Comparison of ENCODE assay signal across 2 cellular contexts in the genomic region with DNA sequence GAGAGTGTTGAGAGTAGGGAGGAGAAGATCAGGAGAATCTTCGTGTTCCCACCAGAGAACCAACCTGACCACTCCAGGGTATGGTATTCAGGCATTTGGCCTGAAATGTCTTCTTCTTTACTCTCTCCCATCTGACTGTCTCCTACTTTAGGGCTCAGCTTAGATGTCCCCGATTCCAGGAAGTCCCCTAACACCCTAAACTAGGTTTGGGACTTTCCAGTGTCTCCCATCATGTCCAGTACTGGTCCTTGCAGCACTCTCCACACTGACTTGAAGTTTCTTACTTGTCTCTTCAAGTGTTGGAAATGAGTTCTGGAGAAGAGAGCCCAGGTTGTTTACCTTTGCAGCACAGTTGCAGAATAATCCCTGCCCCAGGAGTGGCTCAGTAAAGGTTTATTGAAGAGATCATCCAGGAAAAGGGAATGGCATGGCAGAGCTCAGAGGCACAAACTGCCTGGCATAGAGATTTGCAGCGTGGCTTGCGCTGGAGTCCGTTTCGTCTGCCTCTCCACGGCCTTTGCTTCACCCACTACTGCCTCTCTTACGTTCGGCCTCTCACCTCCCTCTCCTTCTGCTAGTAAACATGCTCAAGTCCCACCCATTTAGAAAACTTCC.
TF ChIP-seq lines count a peak whose summit lies in the region.

No MANE protein-coding gene starts in this region.

TF ChIP-seq in HEK293, 187 proteins besides CTCF, POLR2A, EP300 and RAD21:
- TF ChIP-seq, protein P1, sequence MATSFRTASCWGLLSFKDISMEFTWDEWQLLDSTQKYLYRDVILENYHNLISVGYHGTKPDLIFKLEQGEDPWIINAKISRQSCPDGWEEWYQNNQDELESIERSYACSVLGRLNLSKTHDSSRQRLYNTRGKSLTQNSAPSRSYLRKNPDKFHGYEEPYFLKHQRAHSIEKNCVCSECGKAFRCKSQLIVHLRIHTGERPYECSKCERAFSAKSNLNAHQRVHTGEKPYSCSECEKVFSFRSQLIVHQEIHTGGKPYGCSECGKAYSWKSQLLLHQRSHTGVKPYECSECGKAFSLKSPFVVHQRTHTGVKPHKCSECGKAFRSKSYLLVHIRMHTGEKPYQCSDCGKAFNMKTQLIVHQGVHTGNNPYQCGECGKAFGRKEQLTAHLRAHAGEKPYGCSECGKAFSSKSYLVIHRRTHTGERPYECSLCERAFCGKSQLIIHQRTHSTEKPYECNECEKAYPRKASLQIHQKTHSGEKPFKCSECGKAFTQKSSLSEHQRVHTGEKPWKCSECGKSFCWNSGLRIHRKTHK (tag by site-specific recombination; IDR thresholded peaks at IDR 0.05): no peak
- TF ChIP-seq, protein P2, sequence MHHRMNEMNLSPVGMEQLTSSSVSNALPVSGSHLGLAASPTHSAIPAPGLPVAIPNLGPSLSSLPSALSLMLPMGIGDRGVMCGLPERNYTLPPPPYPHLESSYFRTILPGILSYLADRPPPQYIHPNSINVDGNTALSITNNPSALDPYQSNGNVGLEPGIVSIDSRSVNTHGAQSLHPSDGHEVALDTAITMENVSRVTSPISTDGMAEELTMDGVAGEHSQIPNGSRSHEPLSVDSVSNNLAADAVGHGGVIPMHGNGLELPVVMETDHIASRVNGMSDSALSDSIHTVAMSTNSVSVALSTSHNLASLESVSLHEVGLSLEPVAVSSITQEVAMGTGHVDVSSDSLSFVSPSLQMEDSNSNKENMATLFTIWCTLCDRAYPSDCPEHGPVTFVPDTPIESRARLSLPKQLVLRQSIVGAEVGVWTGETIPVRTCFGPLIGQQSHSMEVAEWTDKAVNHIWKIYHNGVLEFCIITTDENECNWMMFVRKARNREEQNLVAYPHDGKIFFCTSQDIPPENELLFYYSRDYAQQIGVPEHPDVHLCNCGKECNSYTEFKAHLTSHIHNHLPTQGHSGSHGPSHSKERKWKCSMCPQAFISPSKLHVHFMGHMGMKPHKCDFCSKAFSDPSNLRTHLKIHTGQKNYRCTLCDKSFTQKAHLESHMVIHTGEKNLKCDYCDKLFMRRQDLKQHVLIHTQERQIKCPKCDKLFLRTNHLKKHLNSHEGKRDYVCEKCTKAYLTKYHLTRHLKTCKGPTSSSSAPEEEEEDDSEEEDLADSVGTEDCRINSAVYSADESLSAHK (tag by site-specific recombination; IDR thresholded peaks at IDR 0.05): no peak
- no peak for TF ChIP-seq ZNF132 (tag by site-specific recombination; IDR thresholded peaks at IDR 0.05; ENCODE audit: borderline replicate concordance)
- no peak for TF ChIP-seq ZBTB17 (tag by site-specific recombination; IDR thresholded peaks at IDR 0.05)
- TF ChIP-seq, protein P3, sequence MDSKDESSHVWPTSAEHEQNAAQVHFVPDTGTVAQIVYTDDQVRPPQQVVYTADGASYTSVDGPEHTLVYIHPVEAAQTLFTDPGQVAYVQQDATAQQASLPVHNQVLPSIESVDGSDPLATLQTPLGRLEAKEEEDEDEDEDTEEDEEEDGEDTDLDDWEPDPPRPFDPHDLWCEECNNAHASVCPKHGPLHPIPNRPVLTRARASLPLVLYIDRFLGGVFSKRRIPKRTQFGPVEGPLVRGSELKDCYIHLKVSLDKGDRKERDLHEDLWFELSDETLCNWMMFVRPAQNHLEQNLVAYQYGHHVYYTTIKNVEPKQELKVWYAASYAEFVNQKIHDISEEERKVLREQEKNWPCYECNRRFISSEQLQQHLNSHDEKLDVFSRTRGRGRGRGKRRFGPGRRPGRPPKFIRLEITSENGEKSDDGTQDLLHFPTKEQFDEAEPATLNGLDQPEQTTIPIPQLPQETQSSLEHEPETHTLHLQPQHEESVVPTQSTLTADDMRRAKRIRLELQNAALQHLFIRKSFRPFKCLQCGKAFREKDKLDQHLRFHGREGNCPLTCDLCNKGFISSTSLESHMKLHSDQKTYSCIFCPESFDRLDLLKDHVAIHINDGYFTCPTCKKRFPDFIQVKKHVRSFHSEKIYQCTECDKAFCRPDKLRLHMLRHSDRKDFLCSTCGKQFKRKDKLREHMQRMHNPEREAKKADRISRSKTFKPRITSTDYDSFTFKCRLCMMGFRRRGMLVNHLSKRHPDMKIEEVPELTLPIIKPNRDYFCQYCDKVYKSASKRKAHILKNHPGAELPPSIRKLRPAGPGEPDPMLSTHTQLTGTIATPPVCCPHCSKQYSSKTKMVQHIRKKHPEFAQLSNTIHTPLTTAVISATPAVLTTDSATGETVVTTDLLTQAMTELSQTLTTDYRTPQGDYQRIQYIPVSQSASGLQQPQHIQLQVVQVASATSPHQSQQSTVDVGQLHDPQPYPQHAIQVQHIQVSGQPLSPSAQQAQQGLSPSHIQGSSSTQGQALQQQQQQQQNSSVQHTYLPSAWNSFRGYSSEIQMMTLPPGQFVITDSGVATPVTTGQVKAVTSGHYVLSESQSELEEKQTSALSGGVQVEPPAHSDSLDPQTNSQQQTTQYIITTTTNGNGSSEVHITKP (tag by site-specific recombination; IDR thresholded peaks at IDR 0.05): 0 out of 2 replicates have a peak, but pooled peaks have one; percentile 25
- no peak for TF ChIP-seq GLI4 (tag by site-specific recombination; IDR thresholded peaks at IDR 0.05)
- TF ChIP-seq ZNF610 (tag by site-specific recombination; IDR thresholded peaks at IDR 0.05; ENCODE audit: borderline replicate concordance): no peak
TF ChIP-seq in HEK293: peak in this region for 1.

TF ChIP-seq in GM12878, 131 proteins besides CTCF, POLR2A, EP300 and RAD21 (continues in another document):
- TF ChIP-seq, protein P4, sequence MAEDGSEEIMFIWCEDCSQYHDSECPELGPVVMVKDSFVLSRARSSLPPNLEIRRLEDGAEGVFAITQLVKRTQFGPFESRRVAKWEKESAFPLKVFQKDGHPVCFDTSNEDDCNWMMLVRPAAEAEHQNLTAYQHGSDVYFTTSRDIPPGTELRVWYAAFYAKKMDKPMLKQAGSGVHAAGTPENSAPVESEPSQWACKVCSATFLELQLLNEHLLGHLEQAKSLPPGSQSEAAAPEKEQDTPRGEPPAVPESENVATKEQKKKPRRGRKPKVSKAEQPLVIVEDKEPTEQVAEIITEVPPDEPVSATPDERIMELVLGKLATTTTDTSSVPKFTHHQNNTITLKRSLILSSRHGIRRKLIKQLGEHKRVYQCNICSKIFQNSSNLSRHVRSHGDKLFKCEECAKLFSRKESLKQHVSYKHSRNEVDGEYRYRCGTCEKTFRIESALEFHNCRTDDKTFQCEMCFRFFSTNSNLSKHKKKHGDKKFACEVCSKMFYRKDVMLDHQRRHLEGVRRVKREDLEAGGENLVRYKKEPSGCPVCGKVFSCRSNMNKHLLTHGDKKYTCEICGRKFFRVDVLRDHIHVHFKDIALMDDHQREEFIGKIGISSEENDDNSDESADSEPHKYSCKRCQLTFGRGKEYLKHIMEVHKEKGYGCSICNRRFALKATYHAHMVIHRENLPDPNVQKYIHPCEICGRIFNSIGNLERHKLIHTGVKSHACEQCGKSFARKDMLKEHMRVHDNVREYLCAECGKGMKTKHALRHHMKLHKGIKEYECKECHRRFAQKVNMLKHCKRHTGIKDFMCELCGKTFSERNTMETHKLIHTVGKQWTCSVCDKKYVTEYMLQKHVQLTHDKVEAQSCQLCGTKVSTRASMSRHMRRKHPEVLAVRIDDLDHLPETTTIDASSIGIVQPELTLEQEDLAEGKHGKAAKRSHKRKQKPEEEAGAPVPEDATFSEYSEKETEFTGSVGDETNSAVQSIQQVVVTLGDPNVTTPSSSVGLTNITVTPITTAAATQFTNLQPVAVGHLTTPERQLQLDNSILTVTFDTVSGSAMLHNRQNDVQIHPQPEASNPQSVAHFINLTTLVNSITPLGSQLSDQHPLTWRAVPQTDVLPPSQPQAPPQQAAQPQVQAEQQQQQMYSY (CRISPR knock-in tag; IDR thresholded peaks at IDR 0.05): no peak
- TF ChIP-seq TARDBP (IDR thresholded peaks at IDR 0.05; ENCODE audit: borderline replicate concordance) (no peak), ZNF384 (IDR thresholded peaks at IDR 0.05; ENCODE audit: borderline replicate concordance, low read depth, low read length) (no peak), MEF2B (IDR thresholded peaks at IDR 0.05; ENCODE audit: partially characterized antibody, poor library complexity, severe bottlenecking) (no peak), CREB1 (IDR thresholded peaks at IDR 0.05; ENCODE audit: low read depth) (no peak), TBL1XR1 (IDR thresholded peaks at IDR 0.05; ENCODE audit: low read depth, low read length) (no peak), BMI1 (IDR thresholded peaks at IDR 0.05; ENCODE audit: borderline replicate concordance) (no peak), IKZF1 (conservative IDR thresholded peaks at IDR 0.05) (no peak), CHD2 (IDR thresholded peaks at IDR 0.05; ENCODE audit: borderline replicate concordance, low read depth, low read length) (no peak), MTA3 (IDR thresholded peaks at IDR 0.05; ENCODE audit: borderline replicate concordance, low read length) (no peak), NR2C2 (IDR thresholded peaks at IDR 0.05; ENCODE audit: borderline replicate concordance, control insufficient read depth, insufficient read length, low read depth) (no peak)
- TF ChIP-seq, protein P5, sequence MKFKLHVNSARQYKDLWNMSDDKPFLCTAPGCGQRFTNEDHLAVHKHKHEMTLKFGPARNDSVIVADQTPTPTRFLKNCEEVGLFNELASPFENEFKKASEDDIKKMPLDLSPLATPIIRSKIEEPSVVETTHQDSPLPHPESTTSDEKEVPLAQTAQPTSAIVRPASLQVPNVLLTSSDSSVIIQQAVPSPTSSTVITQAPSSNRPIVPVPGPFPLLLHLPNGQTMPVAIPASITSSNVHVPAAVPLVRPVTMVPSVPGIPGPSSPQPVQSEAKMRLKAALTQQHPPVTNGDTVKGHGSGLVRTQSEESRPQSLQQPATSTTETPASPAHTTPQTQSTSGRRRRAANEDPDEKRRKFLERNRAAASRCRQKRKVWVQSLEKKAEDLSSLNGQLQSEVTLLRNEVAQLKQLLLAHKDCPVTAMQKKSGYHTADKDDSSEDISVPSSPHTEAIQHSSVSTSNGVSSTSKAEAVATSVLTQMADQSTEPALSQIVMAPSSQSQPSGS (IDR thresholded peaks at IDR 0.05; ENCODE audit: low read length): no peak
- TF ChIP-seq, protein P6, sequence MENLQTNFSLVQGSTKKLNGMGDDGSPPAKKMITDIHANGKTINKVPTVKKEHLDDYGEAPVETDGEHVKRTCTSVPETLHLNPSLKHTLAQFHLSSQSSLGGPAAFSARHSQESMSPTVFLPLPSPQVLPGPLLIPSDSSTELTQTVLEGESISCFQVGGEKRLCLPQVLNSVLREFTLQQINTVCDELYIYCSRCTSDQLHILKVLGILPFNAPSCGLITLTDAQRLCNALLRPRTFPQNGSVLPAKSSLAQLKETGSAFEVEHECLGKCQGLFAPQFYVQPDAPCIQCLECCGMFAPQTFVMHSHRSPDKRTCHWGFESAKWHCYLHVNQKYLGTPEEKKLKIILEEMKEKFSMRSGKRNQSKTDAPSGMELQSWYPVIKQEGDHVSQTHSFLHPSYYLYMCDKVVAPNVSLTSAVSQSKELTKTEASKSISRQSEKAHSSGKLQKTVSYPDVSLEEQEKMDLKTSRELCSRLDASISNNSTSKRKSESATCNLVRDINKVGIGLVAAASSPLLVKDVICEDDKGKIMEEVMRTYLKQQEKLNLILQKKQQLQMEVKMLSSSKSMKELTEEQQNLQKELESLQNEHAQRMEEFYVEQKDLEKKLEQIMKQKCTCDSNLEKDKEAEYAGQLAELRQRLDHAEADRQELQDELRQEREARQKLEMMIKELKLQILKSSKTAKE (IDR thresholded peaks at IDR 0.05; ENCODE audit: low read depth, poor library complexity, severe bottlenecking): no peak
- TF ChIP-seq, protein P7, sequence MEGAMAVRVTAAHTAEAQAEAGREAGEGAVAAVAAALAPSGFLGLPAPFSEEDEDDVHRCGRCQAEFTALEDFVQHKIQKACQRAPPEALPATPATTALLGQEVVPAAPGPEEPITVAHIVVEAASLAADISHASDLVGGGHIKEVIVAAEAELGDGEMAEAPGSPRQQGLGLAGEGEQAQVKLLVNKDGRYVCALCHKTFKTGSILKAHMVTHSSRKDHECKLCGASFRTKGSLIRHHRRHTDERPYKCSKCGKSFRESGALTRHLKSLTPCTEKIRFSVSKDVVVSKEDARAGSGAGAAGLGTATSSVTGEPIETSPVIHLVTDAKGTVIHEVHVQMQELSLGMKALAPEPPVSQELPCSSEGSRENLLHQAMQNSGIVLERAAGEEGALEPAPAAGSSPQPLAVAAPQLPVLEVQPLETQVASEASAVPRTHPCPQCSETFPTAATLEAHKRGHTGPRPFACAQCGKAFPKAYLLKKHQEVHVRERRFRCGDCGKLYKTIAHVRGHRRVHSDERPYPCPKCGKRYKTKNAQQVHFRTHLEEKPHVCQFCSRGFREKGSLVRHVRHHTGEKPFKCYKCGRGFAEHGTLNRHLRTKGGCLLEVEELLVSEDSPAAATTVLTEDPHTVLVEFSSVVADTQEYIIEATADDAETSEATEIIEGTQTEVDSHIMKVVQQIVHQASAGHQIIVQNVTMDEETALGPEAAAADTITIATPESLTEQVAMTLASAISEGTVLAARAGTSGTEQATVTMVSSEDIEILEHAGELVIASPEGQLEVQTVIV (IDR thresholded peaks at IDR 0.05; ENCODE audit: borderline replicate concordance, partially characterized antibody): no peak
- TF ChIP-seq, protein P8, sequence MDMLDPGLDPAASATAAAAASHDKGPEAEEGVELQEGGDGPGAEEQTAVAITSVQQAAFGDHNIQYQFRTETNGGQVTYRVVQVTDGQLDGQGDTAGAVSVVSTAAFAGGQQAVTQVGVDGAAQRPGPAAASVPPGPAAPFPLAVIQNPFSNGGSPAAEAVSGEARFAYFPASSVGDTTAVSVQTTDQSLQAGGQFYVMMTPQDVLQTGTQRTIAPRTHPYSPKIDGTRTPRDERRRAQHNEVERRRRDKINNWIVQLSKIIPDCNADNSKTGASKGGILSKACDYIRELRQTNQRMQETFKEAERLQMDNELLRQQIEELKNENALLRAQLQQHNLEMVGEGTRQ (IDR thresholded peaks at IDR 0.05; ENCODE audit: borderline replicate concordance, low read depth, low read length): no peak
- TF ChIP-seq, protein P9, sequence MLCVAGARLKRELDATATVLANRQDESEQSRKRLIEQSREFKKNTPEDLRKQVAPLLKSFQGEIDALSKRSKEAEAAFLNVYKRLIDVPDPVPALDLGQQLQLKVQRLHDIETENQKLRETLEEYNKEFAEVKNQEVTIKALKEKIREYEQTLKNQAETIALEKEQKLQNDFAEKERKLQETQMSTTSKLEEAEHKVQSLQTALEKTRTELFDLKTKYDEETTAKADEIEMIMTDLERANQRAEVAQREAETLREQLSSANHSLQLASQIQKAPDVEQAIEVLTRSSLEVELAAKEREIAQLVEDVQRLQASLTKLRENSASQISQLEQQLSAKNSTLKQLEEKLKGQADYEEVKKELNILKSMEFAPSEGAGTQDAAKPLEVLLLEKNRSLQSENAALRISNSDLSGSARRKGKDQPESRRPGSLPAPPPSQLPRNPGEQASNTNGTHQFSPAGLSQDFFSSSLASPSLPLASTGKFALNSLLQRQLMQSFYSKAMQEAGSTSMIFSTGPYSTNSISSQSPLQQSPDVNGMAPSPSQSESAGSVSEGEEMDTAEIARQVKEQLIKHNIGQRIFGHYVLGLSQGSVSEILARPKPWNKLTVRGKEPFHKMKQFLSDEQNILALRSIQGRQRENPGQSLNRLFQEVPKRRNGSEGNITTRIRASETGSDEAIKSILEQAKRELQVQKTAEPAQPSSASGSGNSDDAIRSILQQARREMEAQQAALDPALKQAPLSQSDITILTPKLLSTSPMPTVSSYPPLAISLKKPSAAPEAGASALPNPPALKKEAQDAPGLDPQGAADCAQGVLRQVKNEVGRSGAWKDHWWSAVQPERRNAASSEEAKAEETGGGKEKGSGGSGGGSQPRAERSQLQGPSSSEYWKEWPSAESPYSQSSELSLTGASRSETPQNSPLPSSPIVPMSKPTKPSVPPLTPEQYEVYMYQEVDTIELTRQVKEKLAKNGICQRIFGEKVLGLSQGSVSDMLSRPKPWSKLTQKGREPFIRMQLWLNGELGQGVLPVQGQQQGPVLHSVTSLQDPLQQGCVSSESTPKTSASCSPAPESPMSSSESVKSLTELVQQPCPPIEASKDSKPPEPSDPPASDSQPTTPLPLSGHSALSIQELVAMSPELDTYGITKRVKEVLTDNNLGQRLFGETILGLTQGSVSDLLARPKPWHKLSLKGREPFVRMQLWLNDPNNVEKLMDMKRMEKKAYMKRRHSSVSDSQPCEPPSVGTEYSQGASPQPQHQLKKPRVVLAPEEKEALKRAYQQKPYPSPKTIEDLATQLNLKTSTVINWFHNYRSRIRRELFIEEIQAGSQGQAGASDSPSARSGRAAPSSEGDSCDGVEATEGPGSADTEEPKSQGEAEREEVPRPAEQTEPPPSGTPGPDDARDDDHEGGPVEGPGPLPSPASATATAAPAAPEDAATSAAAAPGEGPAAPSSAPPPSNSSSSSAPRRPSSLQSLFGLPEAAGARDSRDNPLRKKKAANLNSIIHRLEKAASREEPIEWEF (IDR thresholded peaks at IDR 0.05; ENCODE audit: insufficient replicate concordance, low read depth, low read length): no peak
